Comparison of ENCODE assay signal across 1 cellular context in the genomic region with DNA sequence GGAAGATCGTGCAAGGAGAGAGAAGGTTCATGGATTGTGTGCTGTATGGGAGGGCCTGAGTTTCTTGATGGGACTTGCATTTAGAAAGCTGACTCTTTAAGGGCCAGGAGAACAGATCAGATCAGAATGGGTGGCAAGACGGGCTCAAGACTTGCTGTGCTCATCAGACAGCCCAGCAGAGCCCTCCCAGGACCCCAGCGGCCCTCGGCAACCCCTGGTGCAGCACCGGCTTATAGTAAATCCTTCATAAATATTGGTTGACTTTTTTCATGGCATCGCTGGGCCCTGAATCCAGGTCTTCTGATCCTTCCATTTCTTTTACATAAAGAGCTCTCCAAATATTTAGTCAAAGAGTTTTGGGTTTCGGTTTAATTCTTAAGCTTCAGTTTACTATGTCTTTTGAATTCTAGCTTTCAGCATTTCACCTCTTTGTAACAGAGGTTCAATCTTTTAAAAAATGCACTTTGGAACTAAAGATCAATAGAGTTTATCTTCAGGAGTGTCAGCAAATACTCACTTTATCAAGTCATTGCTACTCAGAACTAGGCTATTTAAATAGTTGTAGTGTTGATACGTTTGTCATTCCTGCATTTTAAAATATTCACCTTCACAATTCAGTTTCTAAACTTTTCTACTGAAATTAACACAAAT.
TF ChIP-seq lines count a peak whose summit lies in the region.

No MANE protein-coding gene starts in this region.

TF ChIP-seq in HepG2, 621 proteins besides CTCF, POLR2A, EP300 and RAD21 (continued from another document and continues in another):
- TF ChIP-seq, protein P1, sequence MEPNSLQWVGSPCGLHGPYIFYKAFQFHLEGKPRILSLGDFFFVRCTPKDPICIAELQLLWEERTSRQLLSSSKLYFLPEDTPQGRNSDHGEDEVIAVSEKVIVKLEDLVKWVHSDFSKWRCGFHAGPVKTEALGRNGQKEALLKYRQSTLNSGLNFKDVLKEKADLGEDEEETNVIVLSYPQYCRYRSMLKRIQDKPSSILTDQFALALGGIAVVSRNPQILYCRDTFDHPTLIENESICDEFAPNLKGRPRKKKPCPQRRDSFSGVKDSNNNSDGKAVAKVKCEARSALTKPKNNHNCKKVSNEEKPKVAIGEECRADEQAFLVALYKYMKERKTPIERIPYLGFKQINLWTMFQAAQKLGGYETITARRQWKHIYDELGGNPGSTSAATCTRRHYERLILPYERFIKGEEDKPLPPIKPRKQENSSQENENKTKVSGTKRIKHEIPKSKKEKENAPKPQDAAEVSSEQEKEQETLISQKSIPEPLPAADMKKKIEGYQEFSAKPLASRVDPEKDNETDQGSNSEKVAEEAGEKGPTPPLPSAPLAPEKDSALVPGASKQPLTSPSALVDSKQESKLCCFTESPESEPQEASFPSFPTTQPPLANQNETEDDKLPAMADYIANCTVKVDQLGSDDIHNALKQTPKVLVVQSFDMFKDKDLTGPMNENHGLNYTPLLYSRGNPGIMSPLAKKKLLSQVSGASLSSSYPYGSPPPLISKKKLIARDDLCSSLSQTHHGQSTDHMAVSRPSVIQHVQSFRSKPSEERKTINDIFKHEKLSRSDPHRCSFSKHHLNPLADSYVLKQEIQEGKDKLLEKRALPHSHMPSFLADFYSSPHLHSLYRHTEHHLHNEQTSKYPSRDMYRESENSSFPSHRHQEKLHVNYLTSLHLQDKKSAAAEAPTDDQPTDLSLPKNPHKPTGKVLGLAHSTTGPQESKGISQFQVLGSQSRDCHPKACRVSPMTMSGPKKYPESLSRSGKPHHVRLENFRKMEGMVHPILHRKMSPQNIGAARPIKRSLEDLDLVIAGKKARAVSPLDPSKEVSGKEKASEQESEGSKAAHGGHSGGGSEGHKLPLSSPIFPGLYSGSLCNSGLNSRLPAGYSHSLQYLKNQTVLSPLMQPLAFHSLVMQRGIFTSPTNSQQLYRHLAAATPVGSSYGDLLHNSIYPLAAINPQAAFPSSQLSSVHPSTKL (CRISPR knock-in tag; IDR thresholded peaks at IDR 0.05) = peak; percentile 82
- TF ChIP-seq SP4 (CRISPR knock-in tag; IDR thresholded peaks at IDR 0.05) (no peak), SMAD3 (CRISPR knock-in tag; IDR thresholded peaks at IDR 0.05) (0 out of 2 replicates have a peak, but pooled peaks have one; percentile 55), ZNF430 (CRISPR knock-in tag; IDR thresholded peaks at IDR 0.05) (no peak), SIX4 (CRISPR knock-in tag; IDR thresholded peaks at IDR 0.05) (peak; percentile 51; the same call in 1 of the 2 replicates), SMAD1 (CRISPR knock-in tag; IDR thresholded peaks at IDR 0.05; ENCODE audit: borderline replicate concordance, low read depth) (no peak), ZNF432 (CRISPR knock-in tag; IDR thresholded peaks at IDR 0.05; ENCODE audit: borderline replicate concordance) (no peak), ADNP (CRISPR knock-in tag; IDR thresholded peaks at IDR 0.05) (no peak), ZSCAN9 (CRISPR knock-in tag; IDR thresholded peaks at IDR 0.05; ENCODE audit: borderline replicate concordance) (0 out of 2 replicates have a peak, but pooled peaks have one; percentile 22), ZNF343 (CRISPR knock-in tag; IDR thresholded peaks at IDR 0.05) (no peak), FOXJ3 (CRISPR knock-in tag; IDR thresholded peaks at IDR 0.05; ENCODE audit: borderline replicate concordance) (peak; percentile 62; the same call in 1 of the 2 replicates), ZKSCAN8 (CRISPR knock-in tag; IDR thresholded peaks at IDR 0.05; ENCODE audit: borderline replicate concordance) (no peak), KDM3A (CRISPR knock-in tag; IDR thresholded peaks at IDR 0.05; ENCODE audit: low read depth) (no peak), PHF21A (CRISPR knock-in tag; IDR thresholded peaks at IDR 0.05) (0 out of 2 replicates have a peak, but pooled peaks have one; percentile 34), HES4 (CRISPR knock-in tag; IDR thresholded peaks at IDR 0.05; ENCODE audit: borderline replicate concordance) (no peak), FOXA3 (CRISPR knock-in tag; IDR thresholded peaks at IDR 0.05) (peak; percentile 68), ZNF205 (CRISPR knock-in tag; IDR thresholded peaks at IDR 0.05) (peak; percentile 56; the same call in 1 of the 2 replicates), SIX1 (CRISPR knock-in tag; IDR thresholded peaks at IDR 0.05; ENCODE audit: borderline replicate concordance) (peak; percentile 84), ZNF496 (CRISPR knock-in tag; IDR thresholded peaks at IDR 0.05; ENCODE audit: insufficient replicate concordance) (no peak), ZNF644 (CRISPR knock-in tag; IDR thresholded peaks at IDR 0.05; ENCODE audit: low read depth) (no peak), SOX13 (IDR thresholded peaks at IDR 0.05) (no peak), SOX13 (CRISPR knock-in tag; conservative IDR thresholded peaks at IDR 0.05 in 1 of 2, IDR thresholded peaks at IDR 0.05 in 1 of 2) (peak in 1 of 2 experiments; percentile 70; a peak in 2 of 4 replicates), ZMYM4 (CRISPR knock-in tag; IDR thresholded peaks at IDR 0.05) (peak; percentile 8; the same call in 1 of the 2 replicates), AKAP8 (CRISPR knock-in tag; IDR thresholded peaks at IDR 0.05) (no peak)
- TF ChIP-seq, protein P2, sequence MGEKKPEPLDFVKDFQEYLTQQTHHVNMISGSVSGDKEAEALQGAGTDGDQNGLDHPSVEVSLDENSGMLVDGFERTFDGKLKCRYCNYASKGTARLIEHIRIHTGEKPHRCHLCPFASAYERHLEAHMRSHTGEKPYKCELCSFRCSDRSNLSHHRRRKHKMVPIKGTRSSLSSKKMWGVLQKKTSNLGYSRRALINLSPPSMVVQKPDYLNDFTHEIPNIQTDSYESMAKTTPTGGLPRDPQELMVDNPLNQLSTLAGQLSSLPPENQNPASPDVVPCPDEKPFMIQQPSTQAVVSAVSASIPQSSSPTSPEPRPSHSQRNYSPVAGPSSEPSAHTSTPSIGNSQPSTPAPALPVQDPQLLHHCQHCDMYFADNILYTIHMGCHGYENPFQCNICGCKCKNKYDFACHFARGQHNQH (CRISPR knock-in tag; IDR thresholded peaks at IDR 0.05) = 0 out of 2 replicates have a peak, but pooled peaks have one; percentile 20
- TF ChIP-seq, protein P3, sequence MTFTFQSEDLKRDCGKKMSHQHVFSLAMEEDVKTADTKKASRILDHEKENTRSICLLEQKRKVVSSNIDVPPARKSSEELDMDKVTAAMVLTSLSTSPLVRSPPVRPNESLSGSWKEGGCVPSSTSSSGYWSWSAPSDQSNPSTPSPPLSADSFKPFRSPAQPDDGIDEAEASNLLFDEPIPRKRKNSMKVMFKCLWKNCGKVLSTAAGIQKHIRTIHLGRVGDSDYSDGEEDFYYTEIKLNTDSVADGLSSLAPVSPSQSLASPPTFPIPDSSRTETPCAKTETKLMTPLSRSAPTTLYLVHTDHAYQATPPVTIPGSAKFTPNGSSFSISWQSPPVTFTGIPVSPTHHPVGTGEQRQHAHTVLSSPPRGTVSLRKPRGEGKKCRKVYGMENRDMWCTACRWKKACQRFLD (CRISPR knock-in tag; IDR thresholded peaks at IDR 0.05; ENCODE audit: borderline replicate concordance) = no peak
- TF ChIP-seq, protein P4, sequence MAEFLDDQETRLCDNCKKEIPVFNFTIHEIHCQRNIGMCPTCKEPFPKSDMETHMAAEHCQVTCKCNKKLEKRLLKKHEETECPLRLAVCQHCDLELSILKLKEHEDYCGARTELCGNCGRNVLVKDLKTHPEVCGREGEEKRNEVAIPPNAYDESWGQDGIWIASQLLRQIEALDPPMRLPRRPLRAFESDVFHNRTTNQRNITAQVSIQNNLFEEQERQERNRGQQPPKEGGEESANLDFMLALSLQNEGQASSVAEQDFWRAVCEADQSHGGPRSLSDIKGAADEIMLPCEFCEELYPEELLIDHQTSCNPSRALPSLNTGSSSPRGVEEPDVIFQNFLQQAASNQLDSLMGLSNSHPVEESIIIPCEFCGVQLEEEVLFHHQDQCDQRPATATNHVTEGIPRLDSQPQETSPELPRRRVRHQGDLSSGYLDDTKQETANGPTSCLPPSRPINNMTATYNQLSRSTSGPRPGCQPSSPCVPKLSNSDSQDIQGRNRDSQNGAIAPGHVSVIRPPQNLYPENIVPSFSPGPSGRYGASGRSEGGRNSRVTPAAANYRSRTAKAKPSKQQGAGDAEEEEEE (CRISPR knock-in tag; IDR thresholded peaks at IDR 0.05; ENCODE audit: borderline replicate concordance) = no peak
- TF ChIP-seq, protein P5, sequence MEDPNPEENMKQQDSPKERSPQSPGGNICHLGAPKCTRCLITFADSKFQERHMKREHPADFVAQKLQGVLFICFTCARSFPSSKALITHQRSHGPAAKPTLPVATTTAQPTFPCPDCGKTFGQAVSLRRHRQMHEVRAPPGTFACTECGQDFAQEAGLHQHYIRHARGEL (CRISPR knock-in tag; IDR thresholded peaks at IDR 0.05) = no peak
- TF ChIP-seq, protein P6, sequence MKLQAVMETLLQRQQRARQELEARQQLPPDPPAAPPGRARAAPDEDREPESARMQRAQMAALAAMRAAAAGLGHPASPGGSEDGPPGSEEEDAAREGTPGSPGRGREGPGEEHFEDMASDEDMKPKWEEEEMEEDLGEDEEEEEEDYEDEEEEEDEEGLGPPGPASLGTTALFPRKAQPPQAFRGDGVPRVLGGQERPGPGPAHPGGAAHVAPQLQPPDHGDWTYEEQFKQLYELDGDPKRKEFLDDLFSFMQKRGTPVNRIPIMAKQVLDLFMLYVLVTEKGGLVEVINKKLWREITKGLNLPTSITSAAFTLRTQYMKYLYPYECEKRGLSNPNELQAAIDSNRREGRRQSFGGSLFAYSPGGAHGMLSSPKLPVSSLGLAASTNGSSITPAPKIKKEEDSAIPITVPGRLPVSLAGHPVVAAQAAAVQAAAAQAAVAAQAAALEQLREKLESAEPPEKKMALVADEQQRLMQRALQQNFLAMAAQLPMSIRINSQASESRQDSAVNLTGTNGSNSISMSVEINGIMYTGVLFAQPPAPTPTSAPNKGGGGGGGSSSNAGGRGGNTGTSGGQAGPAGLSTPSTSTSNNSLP (IDR thresholded peaks at IDR 0.05; ENCODE audit: low read depth, low read length) = peak; percentile 77
- TF ChIP-seq, protein P7, sequence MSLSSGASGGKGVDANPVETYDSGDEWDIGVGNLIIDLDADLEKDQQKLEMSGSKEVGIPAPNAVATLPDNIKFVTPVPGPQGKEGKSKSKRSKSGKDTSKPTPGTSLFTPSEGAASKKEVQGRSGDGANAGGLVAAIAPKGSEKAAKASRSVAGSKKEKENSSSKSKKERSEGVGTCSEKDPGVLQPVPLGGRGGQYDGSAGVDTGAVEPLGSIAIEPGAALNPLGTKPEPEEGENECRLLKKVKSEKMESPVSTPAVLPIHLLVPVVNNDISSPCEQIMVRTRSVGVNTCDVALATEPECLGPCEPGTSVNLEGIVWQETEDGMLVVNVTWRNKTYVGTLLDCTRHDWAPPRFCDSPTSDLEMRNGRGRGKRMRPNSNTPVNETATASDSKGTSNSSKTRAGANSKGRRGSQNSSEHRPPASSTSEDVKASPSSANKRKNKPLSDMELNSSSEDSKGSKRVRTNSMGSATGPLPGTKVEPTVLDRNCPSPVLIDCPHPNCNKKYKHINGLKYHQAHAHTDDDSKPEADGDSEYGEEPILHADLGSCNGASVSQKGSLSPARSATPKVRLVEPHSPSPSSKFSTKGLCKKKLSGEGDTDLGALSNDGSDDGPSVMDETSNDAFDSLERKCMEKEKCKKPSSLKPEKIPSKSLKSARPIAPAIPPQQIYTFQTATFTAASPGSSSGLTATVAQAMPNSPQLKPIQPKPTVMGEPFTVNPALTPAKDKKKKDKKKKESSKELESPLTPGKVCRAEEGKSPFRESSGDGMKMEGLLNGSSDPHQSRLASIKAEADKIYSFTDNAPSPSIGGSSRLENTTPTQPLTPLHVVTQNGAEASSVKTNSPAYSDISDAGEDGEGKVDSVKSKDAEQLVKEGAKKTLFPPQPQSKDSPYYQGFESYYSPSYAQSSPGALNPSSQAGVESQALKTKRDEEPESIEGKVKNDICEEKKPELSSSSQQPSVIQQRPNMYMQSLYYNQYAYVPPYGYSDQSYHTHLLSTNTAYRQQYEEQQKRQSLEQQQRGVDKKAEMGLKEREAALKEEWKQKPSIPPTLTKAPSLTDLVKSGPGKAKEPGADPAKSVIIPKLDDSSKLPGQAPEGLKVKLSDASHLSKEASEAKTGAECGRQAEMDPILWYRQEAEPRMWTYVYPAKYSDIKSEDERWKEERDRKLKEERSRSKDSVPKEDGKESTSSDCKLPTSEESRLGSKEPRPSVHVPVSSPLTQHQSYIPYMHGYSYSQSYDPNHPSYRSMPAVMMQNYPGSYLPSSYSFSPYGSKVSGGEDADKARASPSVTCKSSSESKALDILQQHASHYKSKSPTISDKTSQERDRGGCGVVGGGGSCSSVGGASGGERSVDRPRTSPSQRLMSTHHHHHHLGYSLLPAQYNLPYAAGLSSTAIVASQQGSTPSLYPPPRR (CRISPR knock-in tag; IDR thresholded peaks at IDR 0.05; ENCODE audit: borderline replicate concordance) = peak; percentile 78
- TF ChIP-seq, protein P8, sequence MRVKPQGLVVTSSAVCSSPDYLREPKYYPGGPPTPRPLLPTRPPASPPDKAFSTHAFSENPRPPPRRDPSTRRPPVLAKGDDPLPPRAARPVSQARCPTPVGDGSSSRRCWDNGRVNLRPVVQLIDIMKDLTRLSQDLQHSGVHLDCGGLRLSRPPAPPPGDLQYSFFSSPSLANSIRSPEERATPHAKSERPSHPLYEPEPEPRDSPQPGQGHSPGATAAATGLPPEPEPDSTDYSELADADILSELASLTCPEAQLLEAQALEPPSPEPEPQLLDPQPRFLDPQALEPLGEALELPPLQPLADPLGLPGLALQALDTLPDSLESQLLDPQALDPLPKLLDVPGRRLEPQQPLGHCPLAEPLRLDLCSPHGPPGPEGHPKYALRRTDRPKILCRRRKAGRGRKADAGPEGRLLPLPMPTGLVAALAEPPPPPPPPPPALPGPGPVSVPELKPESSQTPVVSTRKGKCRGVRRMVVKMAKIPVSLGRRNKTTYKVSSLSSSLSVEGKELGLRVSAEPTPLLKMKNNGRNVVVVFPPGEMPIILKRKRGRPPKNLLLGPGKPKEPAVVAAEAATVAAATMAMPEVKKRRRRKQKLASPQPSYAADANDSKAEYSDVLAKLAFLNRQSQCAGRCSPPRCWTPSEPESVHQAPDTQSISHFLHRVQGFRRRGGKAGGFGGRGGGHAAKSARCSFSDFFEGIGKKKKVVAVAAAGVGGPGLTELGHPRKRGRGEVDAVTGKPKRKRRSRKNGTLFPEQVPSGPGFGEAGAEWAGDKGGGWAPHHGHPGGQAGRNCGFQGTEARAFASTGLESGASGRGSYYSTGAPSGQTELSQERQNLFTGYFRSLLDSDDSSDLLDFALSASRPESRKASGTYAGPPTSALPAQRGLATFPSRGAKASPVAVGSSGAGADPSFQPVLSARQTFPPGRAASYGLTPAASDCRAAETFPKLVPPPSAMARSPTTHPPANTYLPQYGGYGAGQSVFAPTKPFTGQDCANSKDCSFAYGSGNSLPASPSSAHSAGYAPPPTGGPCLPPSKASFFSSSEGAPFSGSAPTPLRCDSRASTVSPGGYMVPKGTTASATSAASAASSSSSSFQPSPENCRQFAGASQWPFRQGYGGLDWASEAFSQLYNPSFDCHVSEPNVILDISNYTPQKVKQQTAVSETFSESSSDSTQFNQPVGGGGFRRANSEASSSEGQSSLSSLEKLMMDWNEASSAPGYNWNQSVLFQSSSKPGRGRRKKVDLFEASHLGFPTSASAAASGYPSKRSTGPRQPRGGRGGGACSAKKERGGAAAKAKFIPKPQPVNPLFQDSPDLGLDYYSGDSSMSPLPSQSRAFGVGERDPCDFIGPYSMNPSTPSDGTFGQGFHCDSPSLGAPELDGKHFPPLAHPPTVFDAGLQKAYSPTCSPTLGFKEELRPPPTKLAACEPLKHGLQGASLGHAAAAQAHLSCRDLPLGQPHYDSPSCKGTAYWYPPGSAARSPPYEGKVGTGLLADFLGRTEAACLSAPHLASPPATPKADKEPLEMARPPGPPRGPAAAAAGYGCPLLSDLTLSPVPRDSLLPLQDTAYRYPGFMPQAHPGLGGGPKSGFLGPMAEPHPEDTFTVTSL (CRISPR knock-in tag; IDR thresholded peaks at IDR 0.05; ENCODE audit: borderline replicate concordance) = peak; percentile 90; the same call in 1 of the 2 replicates
